13 cellular contexts compared by ENCODE assay signal in genomic region chr2:188076149-188077056, GRCh38.
DNase-seq lines count a peak whose midpoint lies in the region; ATAC-seq and TF ChIP-seq lines count a peak whose summit lies in the region.
"Had no signal": no experiment of that assay in that cellular context is flagged by ENCODE, and none has a peak within 500 bp of the region (broad histone marks: within the 10 kb centered on the region; RNA-seq: fewer than 3 reads in every experiment).

No MANE protein-coding gene starts in this region.

- H3K27ac Mint-ChIP-seq in glutamatergic neuron (ENCODE audit: unreplicated experiment): no peak overlapping the region
- H3K27ac Mint-ChIP-seq: activated naive CD8-positive, alpha-beta T cell treated with anti-CD3 and anti-CD28 coated beads, Interleukin-2, amount 10 ng/mL, durations not matched to agents 7 days and 5 days had no signal

- H3K4me1 Mint-ChIP-seq in glutamatergic neuron (ENCODE audit: low read depth, unreplicated experiment): no peaks in the 10 kb centered on the region
- H3K4me1 Mint-ChIP-seq: activated naive CD8-positive, alpha-beta T cell treated with anti-CD3 and anti-CD28 coated beads, Interleukin-2, amount 10 ng/mL, durations not matched to agents 7 days and 5 days had no signal

- H3K4me3 Mint-ChIP-seq in glutamatergic neuron (ENCODE audit: unreplicated experiment): no peak overlapping the region
- H3K4me3 Mint-ChIP-seq: activated naive CD8-positive, alpha-beta T cell treated with anti-CD3 and anti-CD28 coated beads, Interleukin-2, amount 10 ng/mL, durations not matched to agents 7 days and 5 days had no signal

- DNase-seq in GM06990 (ENCODE audit: extremely low read depth, insufficient read length) (peak; percentile 8), epidermal melanocyte (ENCODE audit: insufficient read length, low spot score) (no peak), glutamatergic neuron (no peak), dermis blood vessel endothelial cell (no peak)
- no peak for DNase-seq in stimulated activated CD8-positive, alpha-beta memory T cell treated with anti-CD3 and anti-CD28 coated beads, Interleukin-4, amount 100 ng/mL, for 48 hours
- DNase-seq: activated CD8-positive, alpha-beta memory T cell treated with anti-CD3 and anti-CD28 coated beads for 24 hours; activated naive CD8-positive, alpha-beta T cell treated with anti-CD3 and anti-CD28 coated beads, Interleukin-2, amount 10 ng/mL, durations not matched to agents 7 days and 5 days; mesendoderm; NCI-H1092; NCI-H226 had no signal

- no peaks in the 10 kb centered on the region for H3K27me3 Mint-ChIP-seq in glutamatergic neuron (ENCODE audit: unreplicated experiment)
- H3K27me3 Mint-ChIP-seq: activated naive CD8-positive, alpha-beta T cell treated with anti-CD3 and anti-CD28 coated beads, Interleukin-2, amount 10 ng/mL, durations not matched to agents 7 days and 5 days had no signal

- no peaks in the 10 kb centered on the region for H3K27me3 ChIP-seq in GM06990 (replicated peaks; ENCODE audit: control insufficient read depth, insufficient read depth, low read length)

- no peak for TF ChIP-seq CTCF in GM06990 (IDR thresholded peaks at IDR 0.05; ENCODE audit: insufficient read depth, low read length, poor library complexity, severe bottlenecking)
- TF ChIP-seq CTCF in glutamatergic neuron (IDR thresholded peaks at IDR 0.05; ENCODE audit: partially characterized antibody, unreplicated experiment): no peak

- peaks cover 2% of the 10 kb centered on the region for H3K9me3 Mint-ChIP-seq in glutamatergic neuron (ENCODE audit: unreplicated experiment)

- ATAC-seq in GM19035 (IDR thresholded peaks at IDR 0.05; ENCODE audit: unreplicated experiment): peak; percentile 90
- peak; percentile 71 for ATAC-seq in HG02759 (IDR thresholded peaks at IDR 0.05; ENCODE audit: unreplicated experiment)
- ATAC-seq in HG03439 (IDR thresholded peaks at IDR 0.05; ENCODE audit: unreplicated experiment): peak; percentile 93

- peaks cover 5% of the 10 kb centered on the region for H3K36me3 Mint-ChIP-seq in glutamatergic neuron (ENCODE audit: unreplicated experiment)
- H3K36me3 Mint-ChIP-seq: activated naive CD8-positive, alpha-beta T cell treated with anti-CD3 and anti-CD28 coated beads, Interleukin-2, amount 10 ng/mL, durations not matched to agents 7 days and 5 days had no signal

- no peaks in the 10 kb centered on the region for H3K36me3 ChIP-seq in GM06990 (ENCODE audit: control insufficient read depth, insufficient read depth, low read length)

- H3K4me3 ChIP-seq in GM06990 (replicated peaks; ENCODE audit: low read depth, low read length): no peak overlapping the region
